8 cellular contexts compared by ENCODE assay signal in genomic region chr1:52926864-52927218, GRCh38. TPM values are rescaled to one million over a fixed set of nuclear protein-coding genes. Genes with fewer than 3 reads are reported as not detected.
A peak's percentile ranks its signal among the peaks of the same experiment; 100 is the strongest.
DNase-seq lines count a peak whose midpoint lies in the region; ATAC-seq and TF ChIP-seq lines count a peak whose summit lies in the region.

No MANE protein-coding gene starts in this region.

- no peaks in the 10 kb centered on the region for H3K9me3 ChIP-seq in CD8-positive, alpha-beta memory T cell (ENCODE audit: low read length)

- no peak overlapping the region for H3K27ac ChIP-seq in CD8-positive, alpha-beta memory T cell (ENCODE audit: low read depth, low read length)

- POLR2A ChIA-PET in CD8-positive, alpha-beta memory T cell (lab: Charles Lee): interaction anchor here (0.9 to 1.0 kb wide), 3 partner anchors 8 to 88 kb away, joined by 3 read pairs; no protein-coding TSS in a partner anchor

- H3K27me3 ChIP-seq in CD8-positive, alpha-beta memory T cell (ENCODE audit: insufficient read depth, low read length, poor library complexity, severe bottlenecking): no peaks in the 10 kb centered on the region

- ATAC-seq in HG03103 (IDR thresholded peaks at IDR 0.05; ENCODE audit: low read depth, unreplicated experiment) (peak; percentile 15), GM18502 (IDR thresholded peaks at IDR 0.05; ENCODE audit: poor library complexity, unreplicated experiment) (no peak), HG03108 (IDR thresholded peaks at IDR 0.05; ENCODE audit: unreplicated experiment) (no peak)

- H3K36me3 Mint-ChIP-seq in CD8-positive, alpha-beta memory T cell: peaks cover 0 to 7% (median 1%) of the 10 kb centered on the region in 3 donors
- H3K36me3 Mint-ChIP-seq in nephron progenitor cell (ENCODE audit: low read depth): no peaks in the 10 kb centered on the region

- peak overlapping the region; percentile 84 to 96 (median 91) for H3K4me3 Mint-ChIP-seq in CD8-positive, alpha-beta memory T cell
- H3K4me3 Mint-ChIP-seq in nephron progenitor cell: peak overlapping the region; percentile 72

- H3K4me3 ChIP-seq in CD8-positive, alpha-beta memory T cell (ENCODE audit: low read length): peak overlapping the region; percentile 62
- H3K4me3 ChIP-seq in choroid plexus epithelial cell (ENCODE audit: low read depth, low read length): peak overlapping the region; percentile 84

- peaks cover 21% of the 10 kb centered on the region for H3K4me1 ChIP-seq in CD8-positive, alpha-beta memory T cell (ENCODE audit: insufficient read depth, low read length)

- peaks cover 0 to 2% (median 0%) of the 10 kb centered on the region in 5 donors for H3K9me3 Mint-ChIP-seq in CD8-positive, alpha-beta memory T cell
- H3K9me3 Mint-ChIP-seq in nephron progenitor cell: peaks cover 3% of the 10 kb centered on the region

- peaks cover 0 to 1% of the 10 kb centered on the region in 2 donors for H3K27me3 Mint-ChIP-seq in CD8-positive, alpha-beta memory T cell
- peaks cover 88% of the 10 kb centered on the region for H3K27me3 Mint-ChIP-seq in nephron progenitor cell (ENCODE audit: low read depth, poor library complexity)

- DNase-seq in CD8-positive, alpha-beta memory T cell: no peak
- DNase-seq in choroid plexus epithelial cell (ENCODE audit: low read depth): no peak
- DNase-seq in nephron progenitor cell: no peak
- no peak for DNase-seq in SIG-M5 (lab: John Stamatoyannopoulos, UW)
- DNase-seq in NCI-H69 (lab: John Stamatoyannopoulos, UW): no peak

- TF ChIP-seq CTCF in choroid plexus epithelial cell (conservative IDR thresholded peaks at IDR 0.05; ENCODE audit: low read depth, low read length) (no peak), nephron progenitor cell (IDR thresholded peaks at IDR 0.05) (no peak)

- H3K27ac Mint-ChIP-seq in CD8-positive, alpha-beta memory T cell: peak overlapping the region in 4 of 8 donors; percentile 11 to 85 (median 52)
- no peak overlapping the region for H3K27ac Mint-ChIP-seq in nephron progenitor cell

- H3K4me1 Mint-ChIP-seq in CD8-positive, alpha-beta memory T cell: peaks cover 22 to 37% (median 36%) of the 10 kb centered on the region in 3 donors
- H3K4me1 Mint-ChIP-seq in nephron progenitor cell: peaks cover 10% of the 10 kb centered on the region

- CTCF ChIA-PET in CD8-positive, alpha-beta memory T cell (lab: Charles Lee): interaction anchor here (1.3 kb wide), 1 partner anchor 8 kb away, joined by 4 read pairs; no protein-coding TSS in a partner anchor

- H3K36me3 ChIP-seq in CD8-positive, alpha-beta memory T cell (ENCODE audit: insufficient read depth, low read length): no peaks in the 10 kb centered on the region

RNA-seq across cellular contexts. Expression of gene SCP2, which starts 0.2 kb away (rescaled TPM):
- total RNA-seq in CD8-positive, alpha-beta memory T cell: 10 to 100 TPM; 66.0 to 69.0 TPM
- polyA plus RNA-seq in CD8-positive, alpha-beta memory T cell: 162 TPM

RNA-seq across cellular contexts. Expression of gene ECHDC2, which starts 5.3 kb away (rescaled TPM):
- 10 to 100 TPM; 26.5 to 29.9 TPM for total RNA-seq in CD8-positive, alpha-beta memory T cell
- polyA plus RNA-seq in CD8-positive, alpha-beta memory T cell: 32.3 TPM
